Comparison of ENCODE assay signal across 16 cellular contexts in genomic region chr17:80069886-80070177, GRCh38. TPM values are rescaled to one million over a fixed set of nuclear protein-coding genes. Genes with fewer than 3 reads are reported as not detected.
DNase-seq lines count a peak whose midpoint lies in the region; ATAC-seq, FAIRE-seq and TF ChIP-seq lines count a peak whose summit lies in the region.
"Had no signal": no experiment of that assay in that cellular context is flagged by ENCODE, and none has a peak within 500 bp of the region (broad histone marks: within the 10 kb centered on the region; RNA-seq: fewer than 3 reads in every experiment).

No MANE protein-coding gene starts in this region.

- H2AK5ac ChIP-seq in IMR-90 (ENCODE audit: low read depth, low read length) = peak overlapping the region; percentile 88

- in situ Hi-C loops in IMR-90 (cut with MboI; ENCODE audit: low sequenced_read_pairs) = no loop called here

- H3K4ac ChIP-seq in IMR-90 (ENCODE audit: low read depth, low read length) = peak overlapping the region; percentile 63; the same call in 1 of the 2 replicates

- dilution Hi-C loops in IMR-90 (cut with HindIII; ENCODE audit: low sequenced_read_pairs, unreplicated experiment) = no loop called here

- peak overlapping the region; percentile 44 for H4K91ac ChIP-seq in IMR-90 (ENCODE audit: insufficient read depth, low read depth, low read length)

- 0 out of 2 replicates have a peak overlapping the region, but pooled peaks have one; percentile 65 for H3K23ac ChIP-seq in IMR-90 (ENCODE audit: low read depth, low read length)

- H3K4me1 ChIP-seq in IMR-90 (ENCODE audit: control insufficient read depth, insufficient read depth, low read length) = peaks cover 18% of the 10 kb centered on the region
- H3K4me1 ChIP-seq in esophagus squamous epithelium = peaks cover 13 to 56% (median 16%) of the 10 kb centered on the region in 3 donors
- peaks cover 3% of the 10 kb centered on the region for H3K4me1 ChIP-seq in mucosa of descending colon (ENCODE audit: low read depth)
- peaks cover 9 to 44% (median 35%) of the 10 kb centered on the region in 5 donors for H3K4me1 ChIP-seq in subcutaneous abdominal adipose tissue (ENCODE audit: control insufficient read depth in 5 of 5, insufficient read depth in 5 of 5, low read length in 5 of 5)

- no CpG with 5 or more reads among the region's 6 CpGs for WGBS in IMR-90 (ENCODE audit: extremely low coverage in 2 of 2, insufficient read length in 1 of 2), 2 experiments
- WGBS in esophagus squamous epithelium, 2 donors = 20 to 41% methylated on average over 1 to 6 of the region's 6 CpGs

- H3K36me3 ChIP-seq in IMR-90 (ENCODE audit: control insufficient read depth, insufficient read depth, low read length) (no peaks in the 10 kb centered on the region), esophagus squamous epithelium (no peaks in the 10 kb centered on the region), mucosa of descending colon (ENCODE audit: low read depth) (no peaks in the 10 kb centered on the region), subcutaneous abdominal adipose tissue (ENCODE audit: control insufficient read depth in 5 of 5, insufficient read depth in 5 of 5, low read length in 5 of 5) (no peaks in the 10 kb centered on the region)

- H4K20me1 ChIP-seq in IMR-90 (ENCODE audit: insufficient read depth, low read length) = no peaks in the 10 kb centered on the region

- peak overlapping the region; percentile 61; the same call in 1 of the 2 replicates for H4K5ac ChIP-seq in IMR-90 (ENCODE audit: low read depth, low read length)

- H3K27ac ChIP-seq in IMR-90 (ENCODE audit: insufficient read depth, low read length) (no peak overlapping the region), esophagus squamous epithelium (peak overlapping the region; percentile 58 to 95 (median 84)), subcutaneous abdominal adipose tissue (ENCODE audit: low read depth, low read length) (peak overlapping the region; percentile 96)

- H4K8ac ChIP-seq in IMR-90 (ENCODE audit: low read depth in 2 of 2, low read length in 2 of 2) = peak overlapping the region in 1 of 2 experiments; percentile 20; a peak in 2 of 4 replicates

- H2BK20ac ChIP-seq in IMR-90 (ENCODE audit: low read depth, low read length) = peak overlapping the region; percentile 49; the same call in 1 of the 2 replicates

- H3K14ac ChIP-seq in IMR-90 (replicated peaks; ENCODE audit: low read depth, low read length) = no peak overlapping the region; the same call in 1 of the 2 replicates

- H3K4me1 Mint-ChIP-seq in immature natural killer cell = peaks cover 0 to 4% of the 10 kb centered on the region in 2 donors
- no peaks in the 10 kb centered on the region for H3K4me1 Mint-ChIP-seq in activated T-cell treated with anti-CD3 and anti-CD28 coated beads, Interleukin-2, amount 50 U/mL, for 72 hours (ENCODE audit: low read depth)

- no peak for ATAC-seq in IMR-90 (ENCODE audit: low read depth)
- ATAC-seq in mucosa of descending colon = peak; percentile 32
- no peak for ATAC-seq in activated T-cell treated with anti-CD3 and anti-CD28 coated beads, Interleukin-2, amount 50 U/mL, for 72 hours (replicated peaks in 1 of 2)

- BruUV-seq in IMR-90 (replicated peaks; lab: Mats Ljungman, UMichigan) = no TSS peak

- H3K27me3 Mint-ChIP-seq in immature natural killer cell (ENCODE audit: low read depth in 3 of 3) = peaks cover 0 to 8% (median 3%) of the 10 kb centered on the region in 3 donors
- H3K27me3 Mint-ChIP-seq in activated T-cell treated with anti-CD3 and anti-CD28 coated beads, Interleukin-2, amount 50 U/mL, for 72 hours (ENCODE audit: low read depth) = no peaks in the 10 kb centered on the region

- peak overlapping the region; percentile 73 for H2BK120ac ChIP-seq in IMR-90 (ENCODE audit: low read depth, low read length)

- TF ChIP-seq CTCF in IMR-90 (conservative IDR thresholded peaks at IDR 0.05; ENCODE audit: low read depth, low read length) (no peak), esophagus squamous epithelium (IDR thresholded peaks at IDR 0.05) (no peak), mucosa of descending colon (IDR thresholded peaks at IDR 0.05) (no peak)

- peak overlapping the region; percentile 63; the same call in 1 of the 3 replicates for H2BK15ac ChIP-seq in IMR-90 (ENCODE audit: low read depth, low read length)

- no peaks in the 10 kb centered on the region for H3K36me3 Mint-ChIP-seq in immature natural killer cell
- no peaks in the 10 kb centered on the region for H3K36me3 Mint-ChIP-seq in activated T-cell treated with anti-CD3 and anti-CD28 coated beads, Interleukin-2, amount 50 U/mL, for 72 hours (ENCODE audit: insufficient read depth in 2 of 2)
- H3K36me3 Mint-ChIP-seq: naive B cell had no signal

- no peak overlapping the region for H3K4me2 ChIP-seq in IMR-90 (ENCODE audit: low read depth, low read length)

- H2AK9ac ChIP-seq in IMR-90 (replicated peaks; ENCODE audit: low read depth, low read length, poor library complexity) = peak overlapping the region; percentile 30

- FAIRE-seq in urothelium cell line (lab: Jason Lieb, UNC) = no peak
- FAIRE-seq: K562 had no signal

- H3K9me3 ChIP-seq in IMR-90 (ENCODE audit: control insufficient read depth, insufficient read depth, low read length) (no peaks in the 10 kb centered on the region), esophagus squamous epithelium (no peaks in the 10 kb centered on the region), mucosa of descending colon (no peaks in the 10 kb centered on the region), subcutaneous abdominal adipose tissue (ENCODE audit: control insufficient read depth in 5 of 5, low read length in 5 of 5) (no peaks in the 10 kb centered on the region)

- no peak overlapping the region for H3K18ac ChIP-seq in IMR-90 (ENCODE audit: low read depth, low read length)

- no peak overlapping the region for H3K56ac ChIP-seq in IMR-90 (ENCODE audit: extremely low read depth, insufficient read depth, low read length)

- H2AFZ ChIP-seq in IMR-90 (replicated peaks; ENCODE audit: low read length, poor library complexity) = peak overlapping the region; percentile 52

- H3K79me1 ChIP-seq in IMR-90 (ENCODE audit: low read depth in 1 of 2, low read length in 2 of 2) = no peaks in the 10 kb centered on the region

- H2BK5ac ChIP-seq in IMR-90 (ENCODE audit: low read depth, low read length, poor library complexity, severe bottlenecking) = no peak overlapping the region

- H3K9ac ChIP-seq in IMR-90 (ENCODE audit: low read depth, low read length) (no peak overlapping the region), subcutaneous abdominal adipose tissue (ENCODE audit: low read length in 5 of 5) (peak overlapping the region in 1 of 5 donors; percentile 54)

- H3K4me3 Mint-ChIP-seq in immature natural killer cell = peak overlapping the region in 1 of 5 donors; percentile 13
- no peak overlapping the region for H3K4me3 Mint-ChIP-seq in activated T-cell treated with anti-CD3 and anti-CD28 coated beads, Interleukin-2, amount 50 U/mL, for 72 hours
- H3K4me3 Mint-ChIP-seq: naive B cell had no signal

- H3K4me3 ChIP-seq in IMR-90 (ENCODE audit: insufficient read depth, low read depth, low read length) (no peak overlapping the region), esophagus squamous epithelium (no peak overlapping the region), mucosa of descending colon (no peak overlapping the region), subcutaneous abdominal adipose tissue (ENCODE audit: low read depth in 1 of 5, low read length in 5 of 5) (no peak overlapping the region)
- H3K4me3 ChIP-seq: K562 had no signal

- CTCF ChIA-PET in IMR-90 (lab: Yijun Ruan, JAX) = interaction anchor here (0.6 kb wide), 1 partner anchor 12 kb away, joined by 3 read pairs; no protein-coding TSS in a partner anchor

- peaks cover 9% of the 10 kb centered on the region for H3K9me1 ChIP-seq in IMR-90 (ENCODE audit: insufficient read depth, low read length)

- no peaks in the 10 kb centered on the region for H3K27me3 ChIP-seq in IMR-90 (ENCODE audit: control insufficient read depth, insufficient read depth, low read length)
- peaks cover 0 to 12% (median 0%) of the 10 kb centered on the region in 4 donors for H3K27me3 ChIP-seq in esophagus squamous epithelium
- no peaks in the 10 kb centered on the region for H3K27me3 ChIP-seq in subcutaneous abdominal adipose tissue (ENCODE audit: control insufficient read depth in 5 of 5, insufficient read depth in 4 of 5, low read length in 5 of 5)
- H3K27me3 ChIP-seq: dorsolateral prefrontal cortex had no signal

- no peaks in the 10 kb centered on the region for H3K9me3 Mint-ChIP-seq in immature natural killer cell
- no peaks in the 10 kb centered on the region for H3K9me3 Mint-ChIP-seq in activated T-cell treated with anti-CD3 and anti-CD28 coated beads, Interleukin-2, amount 50 U/mL, for 72 hours

- POLR2A ChIA-PET in IMR-90 (lab: Charles Lee; ENCODE audit: unreplicated experiment) = interaction anchor here (0.6 kb wide), 1 partner anchor 42 kb away, joined by 3 read pairs; no protein-coding TSS in a partner anchor

- no peak for TF ChIP-seq POLR2A in IMR-90 (IDR thresholded peaks at IDR 0.05; ENCODE audit: low read depth, low read length)
- no peak for TF ChIP-seq POLR2A in esophagus squamous epithelium (IDR thresholded peaks at IDR 0.05)

- no peak overlapping the region for H3K27ac Mint-ChIP-seq in immature natural killer cell
- H3K27ac Mint-ChIP-seq in activated T-cell treated with anti-CD3 and anti-CD28 coated beads, Interleukin-2, amount 50 U/mL, for 72 hours = no peak overlapping the region
- H3K27ac Mint-ChIP-seq: naive B cell had no signal

- intact Hi-C loops in IMR-90 (cut with micrococcal nuclease) (no loop called here), esophagus squamous epithelium (cut with DNase I) (no loop called here), mucosa of descending colon (cut with DNase I, micrococcal nuclease) (no loop called here)

- no peak for DNase-seq in IMR-90
- DNase-seq in esophagus squamous epithelium (lab: John Stamatoyannopoulos, UW) = no peak
- no peak for DNase-seq in mucosa of descending colon
- DNase-seq in immature natural killer cell = no peak
- no peak for DNase-seq in activated T-cell treated with anti-CD3 and anti-CD28 coated beads, Interleukin-2, amount 50 U/mL, for 72 hours
- no peak for DNase-seq in urothelium cell line (ENCODE audit: low spot score)
- no peak for DNase-seq in stimulated activated naive CD4-positive, alpha-beta T cell treated with Interleukin-2 at 50 U/mL for 16 hours (lab: John Stamatoyannopoulos, UW)
- DNase-seq: activated CD8-positive, alpha-beta memory T cell treated with anti-CD3 and anti-CD28 coated beads for 24 hours; activated effector memory CD4-positive, alpha-beta T cell treated with Interleukin-2 at 50 U/mL for 16 hours; dorsolateral prefrontal cortex; naive B cell; NCI-H1048; NCI-H748 treated with DMSO at 0.1 percent for 48 hours; stimulated activated CD4-positive, alpha-beta T cell treated with anti-CD3 and anti-CD28 coated beads, Interleukin-2, amount 100 ng/mL, for 48 hours had no signal

- TF ChIP-seq RAD21 in IMR-90 (IDR thresholded peaks at IDR 0.05; ENCODE audit: low read length) = no peak

RNA-seq across cellular contexts. Expression of gene GAA, which starts 31.5 kb away (rescaled TPM):
- 2.2 and 3.3 TPM in 2 replicates for total RNA-seq in IMR-90 (2012; rRNA removed)
- polyA plus RNA-seq in IMR-90 (2012; rRNA removed) = 14.0 and 14.8 TPM in 2 replicates
- 11.4 and 20.5 TPM in 2 replicates for polyA plus RNA-seq in IMR-90 (2012; cell fraction: cytosol; rRNA removed)
- polyA plus RNA-seq in IMR-90 (2012; cell fraction: nucleus; rRNA removed; ENCODE audit: low replicate concordance) = 47.4 and 93.1 TPM in 2 replicates
- 10 to 100 TPM; 14.3 to 50.4 (median 28.7) TPM for total RNA-seq in esophagus squamous epithelium
- 10 to 100 TPM; 23.4 to 50.0 (median 49.3) TPM for total RNA-seq in mucosa of descending colon
- polyA plus RNA-seq in immature natural killer cell = 10 to 100 TPM; 14.7 to 20.0 (median 15.4) TPM
- 10 to 100 TPM; 31.7 to 37.1 TPM for total RNA-seq in activated T-cell treated with anti-CD3 and anti-CD28 coated beads, Interleukin-2, amount 50 U/mL, for 72 hours

RNA-seq across cellular contexts. Expression of gene CCDC40, which starts 33.4 kb away (rescaled TPM):
- 0.90 and 1.9 TPM in 2 replicates for total RNA-seq in IMR-90 (2012; rRNA removed)
- polyA plus RNA-seq in IMR-90 (2012; rRNA removed) = 3.8 and 4.7 TPM in 2 replicates
- polyA plus RNA-seq in IMR-90 (2012; cell fraction: cytosol; rRNA removed) = 1.2 and 1.6 TPM in 2 replicates
- 17.9 and 21.8 TPM in 2 replicates for polyA plus RNA-seq in IMR-90 (2012; cell fraction: nucleus; rRNA removed; ENCODE audit: low replicate concordance)
- 1 to 10 TPM in 3 of 4 donors, under 1 TPM in 1; 0.32 to 3.9 (median 2.1) TPM for total RNA-seq in esophagus squamous epithelium
- 1 to 10 TPM; 2.1 to 5.9 (median 2.7) TPM for total RNA-seq in mucosa of descending colon
- not detected for polyA plus RNA-seq in immature natural killer cell
- 1 to 10 TPM in 1 of 2 donors, under 1 TPM in 1; 0.53 to 1.3 TPM for total RNA-seq in activated T-cell treated with anti-CD3 and anti-CD28 coated beads, Interleukin-2, amount 50 U/mL, for 72 hours

RNA-seq across cellular contexts. Expression of gene TBC1D16, which starts 34.2 kb away (rescaled TPM):
- total RNA-seq in IMR-90 (2012; rRNA removed) (14.4 and 16.7 TPM in 2 replicates), esophagus squamous epithelium (10 to 100 TPM in 2 of 4 donors, 1 to 10 TPM in 2; 6.4 to 20.2 (median 11.5) TPM), mucosa of descending colon (10 to 100 TPM; 10.9 to 23.4 (median 22.1) TPM)
- polyA plus RNA-seq in IMR-90 (2012; rRNA removed) (9.2 and 10.1 TPM in 2 replicates), immature natural killer cell (under 1 TPM in 1 of 3 donors, not detected in 2; 0.27 TPM)
- polyA plus RNA-seq in IMR-90 (2012; cell fraction: cytosol; rRNA removed) = 6.3 and 8.7 TPM in 2 replicates
- 14.0 and 18.3 TPM in 2 replicates for polyA plus RNA-seq in IMR-90 (2012; cell fraction: nucleus; rRNA removed; ENCODE audit: low replicate concordance)
- total RNA-seq in activated T-cell treated with anti-CD3 and anti-CD28 coated beads, Interleukin-2, amount 50 U/mL, for 72 hours = 10 to 100 TPM; 15.8 to 32.8 TPM
